ENCODE assay signal across 12 cellular contexts in genomic region chr7:135745702-135746312, GRCh38. TPM values are rescaled to one million over a fixed set of nuclear protein-coding genes. Genes with fewer than 3 reads are reported as not detected.
DNase-seq lines count a peak whose midpoint lies in the region; ATAC-seq, FAIRE-seq and TF ChIP-seq lines count a peak whose summit lies in the region.
"Had no signal": no experiment of that assay in that cellular context is flagged by ENCODE, and none has a peak within 500 bp of the region (broad histone marks: within the 10 kb centered on the region; RNA-seq: fewer than 3 reads in every experiment).

No MANE protein-coding gene starts in this region.

- TF ChIP-seq CTCF in GM13977 (IDR thresholded peaks at IDR 0.05; ENCODE audit: extremely low read depth, insufficient read depth, missing control alignments) (no peak), CD14-positive monocyte (IDR thresholded peaks at IDR 0.05) (no peak)

- H3K4me1 ChIP-seq in right cardiac atrium (ENCODE audit: control insufficient read depth, insufficient read depth, low read length) (no peaks in the 10 kb centered on the region), small intestine (ENCODE audit: control insufficient read depth in 2 of 2, insufficient read depth in 1 of 2, low read depth in 1 of 2, low read length in 1 of 2) (no peaks in the 10 kb centered on the region)

- H3K4me3 Mint-ChIP-seq in CD14-positive monocyte = no peak overlapping the region
- H3K4me3 Mint-ChIP-seq: activated CD4-positive, alpha-beta T cell treated with anti-CD3 and anti-CD28 coated beads, Interleukin-2, amount 10 ng/mL, durations not matched to agents 7 days and 5 days; dendritic cell treated with granulocyte-macrophage colony-stimulating factor and Interleukin-4, amounts not matched to agents 40 ng/mL and 50 ng/mL, for 4 days; natural killer cell had no signal

- H3K4me3 ChIP-seq in right cardiac atrium (ENCODE audit: low read length) = no peak overlapping the region
- no peak overlapping the region for H3K4me3 ChIP-seq in small intestine (ENCODE audit: low read depth in 1 of 2, low read length in 2 of 2)

- H3K27ac Mint-ChIP-seq in CD14-positive monocyte = no peak overlapping the region
- H3K27ac Mint-ChIP-seq: activated CD4-positive, alpha-beta T cell treated with anti-CD3 and anti-CD28 coated beads, Interleukin-2, amount 10 ng/mL, durations not matched to agents 7 days and 5 days; dendritic cell treated with granulocyte-macrophage colony-stimulating factor and Interleukin-4, amounts not matched to agents 40 ng/mL and 50 ng/mL, for 4 days; natural killer cell had no signal

- peak; percentile 85 for DNase-seq in HPDE6-E6E7 (ENCODE audit: extremely low spot score)
- peak; percentile 82 for DNase-seq in astrocyte of the hippocampus (ENCODE audit: low read depth, low spot score)
- DNase-seq in right cardiac atrium = peak in 2 of 3 donors; percentile 62 to 76
- peak; percentile 5 for DNase-seq in small intestine
- DNase-seq in NOMO-1 treated with dmso at 0.1 percent for 144 hours (lab: John Stamatoyannopoulos, UW; ENCODE audit: unreplicated experiment) = no peak
- DNase-seq in GM13977 (ENCODE audit: low spot score) = no peak
- DNase-seq in CD14-positive monocyte (ENCODE audit: low spot score) = no peak
- DNase-seq: activated CD4-positive, alpha-beta T cell treated with anti-CD3 and anti-CD28 coated beads, Interleukin-2, amount 10 ng/mL, durations not matched to agents 7 days and 5 days; natural killer cell had no signal

- H3K36me3 ChIP-seq in small intestine (ENCODE audit: control insufficient read depth in 2 of 2, insufficient read depth in 2 of 2, low read length in 2 of 2) = no peaks in the 10 kb centered on the region

- H3K27me3 ChIP-seq in right cardiac atrium (ENCODE audit: control insufficient read depth, insufficient read depth) (no peaks in the 10 kb centered on the region), small intestine (ENCODE audit: control insufficient read depth in 2 of 2, insufficient read depth in 2 of 2, low read length in 2 of 2) (no peaks in the 10 kb centered on the region)

- FAIRE-seq in small intestine (lab: Jason Lieb, UNC) = no peak

- intact Hi-C loops in right cardiac atrium (cut with DNase I) (loop anchor here in 1 of 4 donors (10.0 kb wide), 1 partner anchor 71 kb away; no protein-coding TSS in a partner anchor), CD14-positive monocyte (cut with micrococcal nuclease) (no loop called here)

- no peaks in the 10 kb centered on the region for H3K9me3 ChIP-seq in right cardiac atrium (ENCODE audit: control insufficient read depth, low read length)
- H3K9me3 ChIP-seq in small intestine (ENCODE audit: control insufficient read depth, low read depth) = no peaks in the 10 kb centered on the region

- in situ Hi-C loops in GM13977 (cut with MboI; ENCODE audit: low pct_unique_long_range_greater_than_20kb, low sequenced_read_pairs, unreplicated experiment) = no loop called here

- no peaks in the 10 kb centered on the region for H3K4me1 Mint-ChIP-seq in CD14-positive monocyte
- H3K4me1 Mint-ChIP-seq: activated CD4-positive, alpha-beta T cell treated with anti-CD3 and anti-CD28 coated beads, Interleukin-2, amount 10 ng/mL, durations not matched to agents 7 days and 5 days; natural killer cell had no signal

- ATAC-seq in right cardiac atrium = peak; percentile 61 to 83
- no peak for ATAC-seq in HG03442 (IDR thresholded peaks at IDR 0.05; ENCODE audit: unreplicated experiment)
- ATAC-seq: natural killer cell had no signal

- peaks cover 0 to 2% (median 0%) of the 10 kb centered on the region in 7 donors for H3K9me3 Mint-ChIP-seq in CD14-positive monocyte
- H3K9me3 Mint-ChIP-seq: activated CD4-positive, alpha-beta T cell treated with anti-CD3 and anti-CD28 coated beads, Interleukin-2, amount 10 ng/mL, durations not matched to agents 7 days and 5 days; dendritic cell treated with granulocyte-macrophage colony-stimulating factor and Interleukin-4, amounts not matched to agents 40 ng/mL and 50 ng/mL, for 4 days; natural killer cell had no signal

- H3K27me3 Mint-ChIP-seq in CD14-positive monocyte (ENCODE audit: low read depth in 3 of 3) = peaks cover 2 to 9% (median 5%) of the 10 kb centered on the region in 3 donors

- WGBS in right cardiac atrium = 57% methylated on average over 9 of the region's 9 CpGs
- WGBS in small intestine, 3 donors = 56 to 68% (median 61%) methylated on average over 9 of the region's 9 CpGs

- H3K36me3 Mint-ChIP-seq in CD14-positive monocyte = no peaks in the 10 kb centered on the region
- H3K36me3 Mint-ChIP-seq: natural killer cell had no signal

- H3K27ac ChIP-seq in right cardiac atrium (ENCODE audit: low read length) (no peak overlapping the region), small intestine (ENCODE audit: low read depth in 1 of 2, low read length in 1 of 2) (peak overlapping the region in 1 of 2 donors; percentile 57)

RNA-seq across cellular contexts. Expression of gene FAM180A, which starts 2.8 kb away (rescaled TPM):
- 10 to 100 TPM in 1 of 4 donors, 1 to 10 TPM in 3; 1.6 to 11.3 (median 8.1) TPM for total RNA-seq in right cardiac atrium
- polyA plus RNA-seq in right cardiac atrium (3.7 TPM), small intestine (1 to 10 TPM in 1 of 3 donors, not detected in 2; 1.3 TPM), CD14-positive monocyte (not detected)
- total RNA-seq: activated CD4-positive, alpha-beta T cell treated with anti-CD3 and anti-CD28 coated beads, Interleukin-2, amount 10 ng/mL, durations not matched to agents 7 days and 5 days; HT-29; natural killer cell had no signal

RNA-seq across cellular contexts. Expression of gene SLC13A4, which starts 17.8 kb away (rescaled TPM):
- total RNA-seq in right cardiac atrium = under 1 TPM in 2 of 4 donors, not detected in 2; 0.23 to 0.41 TPM
- polyA plus RNA-seq in right cardiac atrium (0.16 TPM), small intestine (under 1 TPM in 1 of 3 donors, not detected in 2; 0.04 TPM), CD14-positive monocyte (not detected)
- total RNA-seq: activated CD4-positive, alpha-beta T cell treated with anti-CD3 and anti-CD28 coated beads, Interleukin-2, amount 10 ng/mL, durations not matched to agents 7 days and 5 days; HT-29; natural killer cell had no signal

Comparison
In these comparisons a context has a peak if more than half of its experiments do, and no peak if none do; other contexts are left out.
1. DNase-seq: peak in HPDE6-E6E7 (single experiment), astrocyte of the hippocampus (single experiment), right cardiac atrium (2 of 3) and small intestine (single experiment); none in NOMO-1 treated with dmso at 0.1 percent for 144 hours (single experiment), GM13977 (single experiment) and CD14-positive monocyte (single experiment).